In the genomic region with DNA sequence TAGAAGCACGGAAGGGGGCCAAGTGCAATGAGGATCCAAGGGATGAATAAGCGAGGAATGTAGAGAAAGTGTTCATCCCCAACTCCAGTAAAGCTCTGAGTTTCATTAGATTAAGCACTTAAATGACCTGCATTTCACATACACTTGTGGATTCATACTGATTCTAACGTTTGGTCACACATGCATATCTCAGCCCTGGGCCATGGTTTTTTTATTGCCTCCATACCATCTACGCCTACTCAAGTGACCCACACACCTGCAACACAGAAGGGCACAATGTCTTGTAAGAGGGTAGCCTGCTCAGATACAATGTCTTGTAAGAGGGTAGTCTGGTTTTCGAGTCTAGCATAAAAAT, we compare ENCODE assay signal across 8 cellular contexts. TPM values are rescaled to one million over a fixed set of nuclear protein-coding genes. Genes with fewer than 3 reads are reported as not detected.
DNase-seq lines count a peak whose midpoint lies in the region; ATAC-seq, FAIRE-seq and TF ChIP-seq lines count a peak whose summit lies in the region.

No MANE protein-coding gene starts in this region.

- no peak for DNase-seq in A673 (ENCODE audit: low spot score)
- no peak for DNase-seq in HTR-8/SVneo (ENCODE audit: insufficient read length, low spot score)
- no peak for DNase-seq in choroid plexus epithelial cell (ENCODE audit: low read depth)
- DNase-seq in naive thymus-derived CD4-positive, alpha-beta T cell: no peak
- DNase-seq in C1 segment of cervical spinal cord (lab: John Stamatoyannopoulos, UW): no peak
- DNase-seq in mesenteric fat pad (ENCODE audit: low spot score): no peak

- intact Hi-C loops in A673 (cut with micrococcal nuclease; ENCODE audit: unreplicated experiment): no loop called here
- intact Hi-C loops in naive thymus-derived CD4-positive, alpha-beta T cell (cut with micrococcal nuclease): loop anchor here (1.0 kb wide), 5 partner anchors 37 to 280 kb away; a partner anchor contains a TSS

- FAIRE-seq in HTR-8/SVneo (lab: Jason Lieb, UNC): peak; percentile 52

- peaks cover 6% of the 10 kb centered on the region for H3K36me3 ChIP-seq in A673 (ENCODE audit: insufficient read depth, low read length, poor library complexity, severe bottlenecking)
- H3K36me3 ChIP-seq in naive thymus-derived CD4-positive, alpha-beta T cell (ENCODE audit: control insufficient read depth in 2 of 3, insufficient read depth in 3 of 3, low read length in 3 of 3): peaks cover 0 to 7% (median 0%) of the 10 kb centered on the region in 3 experiments

- ATAC-seq in GM19035 (IDR thresholded peaks at IDR 0.05; ENCODE audit: unreplicated experiment) (peak; percentile 9), GM19452 (IDR thresholded peaks at IDR 0.05; ENCODE audit: unreplicated experiment) (no peak)
- no peak for ATAC-seq in naive thymus-derived CD4-positive, alpha-beta T cell

- TF ChIP-seq CTCF in A673 (conservative IDR thresholded peaks at IDR 0.05; ENCODE audit: low read depth, low read length): no peak
- TF ChIP-seq CTCF in choroid plexus epithelial cell (conservative IDR thresholded peaks at IDR 0.05; ENCODE audit: low read depth, low read length): no peak

- H3K27me3 Mint-ChIP-seq in naive thymus-derived CD4-positive, alpha-beta T cell: no peaks in the 10 kb centered on the region

- H3K9me3 ChIP-seq in A673 (ENCODE audit: low read depth, low read length, poor library complexity, severe bottlenecking): no peaks in the 10 kb centered on the region
- H3K9me3 ChIP-seq in naive thymus-derived CD4-positive, alpha-beta T cell (ENCODE audit: control insufficient read depth in 2 of 3, low read length in 3 of 3): no peaks in the 10 kb centered on the region

- peak overlapping the region; percentile 95 for H3K4me3 ChIP-seq in A673 (ENCODE audit: low read depth, low read length, poor library complexity, severe bottlenecking)
- H3K4me3 ChIP-seq in choroid plexus epithelial cell (ENCODE audit: low read depth, low read length): peak overlapping the region; percentile 98
- peak overlapping the region; percentile 74 for H3K4me3 ChIP-seq in naive thymus-derived CD4-positive, alpha-beta T cell (ENCODE audit: low read length)

- peaks cover 0 to 2% (median 0%) of the 10 kb centered on the region in 11 donors for H3K9me3 Mint-ChIP-seq in naive thymus-derived CD4-positive, alpha-beta T cell

- H3K4me1 Mint-ChIP-seq in naive thymus-derived CD4-positive, alpha-beta T cell: peaks cover 38 to 57% (median 50%) of the 10 kb centered on the region in 7 donors

- H3K4me3 Mint-ChIP-seq in naive thymus-derived CD4-positive, alpha-beta T cell: peak overlapping the region; percentile 91 to 99 (median 96)

- H3K4me1 ChIP-seq in A673 (ENCODE audit: insufficient read depth, low read length, poor library complexity, severe bottlenecking): no peaks in the 10 kb centered on the region
- H3K4me1 ChIP-seq in naive thymus-derived CD4-positive, alpha-beta T cell (ENCODE audit: control insufficient read depth in 2 of 2, insufficient read depth in 2 of 2, low read length in 2 of 2): peaks cover 19 to 27% of the 10 kb centered on the region in 2 donors

- peak overlapping the region; percentile 86 to 96 (median 94) for H3K27ac Mint-ChIP-seq in naive thymus-derived CD4-positive, alpha-beta T cell

- no TSS peak for BruUV-seq in A673 (replicated peaks; lab: Mats Ljungman, UMichigan)

- CTCF ChIA-PET in A673 (lab: Charles Lee): no interaction called here
- CTCF ChIA-PET in naive thymus-derived CD4-positive, alpha-beta T cell (lab: Charles Lee): interaction anchor here (0.6 to 3.2 kb wide), 8 partner anchors 37 to 114 kb away, joined by 3 to 24 read pairs (median 4); a partner anchor contains a TSS

- POLR2A ChIA-PET in A673 (lab: Charles Lee; ENCODE audit: low non-redundant PET): no interaction called here
- POLR2A ChIA-PET in naive thymus-derived CD4-positive, alpha-beta T cell (lab: Charles Lee): interaction anchor here (1.1 to 9.8 kb wide), 13 partner anchors 16 to 98 kb away, joined by 3 to 137 read pairs (median 6); a partner anchor contains a TSS

- H3K27me3 ChIP-seq in A673 (replicated peaks; ENCODE audit: insufficient read depth, low read depth, low read length, poor library complexity): no peaks in the 10 kb centered on the region
- H3K27me3 ChIP-seq in naive thymus-derived CD4-positive, alpha-beta T cell (ENCODE audit: control insufficient read depth in 2 of 2, insufficient read depth in 2 of 2, low read length in 2 of 2): no peaks in the 10 kb centered on the region

- H3K27ac ChIP-seq in A673 (ENCODE audit: low read depth, low read length, poor library complexity, severe bottlenecking): peak overlapping the region; percentile 99
- H3K27ac ChIP-seq in naive thymus-derived CD4-positive, alpha-beta T cell (ENCODE audit: low read depth, low read length): peak overlapping the region; percentile 91

- peaks cover 0 to 7% (median 1%) of the 10 kb centered on the region in 5 donors for H3K36me3 Mint-ChIP-seq in naive thymus-derived CD4-positive, alpha-beta T cell

RNA-seq across cellular contexts. Expression of a gene that starts 0.6 kb away (rescaled TPM):
- total RNA-seq in A673 (2021): 99.7 and 103 TPM in 2 replicates
- total RNA-seq in naive thymus-derived CD4-positive, alpha-beta T cell: 10 to 100 TPM; 26.3 to 72.9 (median 60.5) TPM
- 10 to 100 TPM; 38.6 to 41.5 TPM for polyA plus RNA-seq in naive thymus-derived CD4-positive, alpha-beta T cell
- total RNA-seq in mesenteric fat pad: 43.4 TPM

RNA-seq across cellular contexts. Expression of a gene that starts 37.5 kb away (rescaled TPM):
- total RNA-seq in A673 (2021) (14.4 and 17.0 TPM in 2 replicates), mesenteric fat pad (11.7 TPM)
- 10 to 100 TPM; 10.6 to 39.9 (median 16.6) TPM for total RNA-seq in naive thymus-derived CD4-positive, alpha-beta T cell
- 10 to 100 TPM in 1 of 2 donors, 1 to 10 TPM in 1; 6.6 to 11.2 TPM for polyA plus RNA-seq in naive thymus-derived CD4-positive, alpha-beta T cell

RNA-seq across cellular contexts. Expression of a gene that starts 43.4 kb away (rescaled TPM):
- 4.6 and 5.6 TPM in 2 replicates for total RNA-seq in A673 (2021)
- 10 to 100 TPM in 1 of 5 experiments, 1 to 10 TPM in 4; 1.5 to 10.2 (median 3.4) TPM for total RNA-seq in naive thymus-derived CD4-positive, alpha-beta T cell
- polyA plus RNA-seq in naive thymus-derived CD4-positive, alpha-beta T cell: 1 to 10 TPM; 3.1 to 6.1 TPM
- total RNA-seq in mesenteric fat pad: 2.6 TPM
